In genomic region chr13:45516757-45517156, GRCh38 we compare ENCODE assay signal across 26 cellular contexts.
"Had no signal": no experiment of that assay in that cellular context is flagged by ENCODE, and none has a peak within 500 bp of the region (broad histone marks: within the 10 kb centered on the region; RNA-seq: fewer than 3 reads in every experiment).

No MANE protein-coding gene starts in this region.

- H3K4me3 Mint-ChIP-seq: activated CD4-positive, alpha-beta memory T cell treated with anti-CD3 and anti-CD28 coated beads for 36 hours; activated CD4-positive, alpha-beta T cell treated with anti-CD3 and anti-CD28 coated beads, Interleukin-2, amount 10 ng/mL, durations not matched to agents 7 days and 5 days; activated T-helper 1 cell treated with anti-CD3 and anti-CD28 coated beads, Interleukin-12 subunit alpha, Interleukin-12 subunit beta, Interleukin-2, Interleukin-4 antibody, amounts not matched to agents 30 ng/mL and 10 ng/mL and 1 ng/mL, durations not matched to agents 14 hours and 24 hours and 36 hours; brain; WTC11 had no signal

- H3K27ac Mint-ChIP-seq: activated CD4-positive, alpha-beta T cell treated with anti-CD3 and anti-CD28 coated beads, Interleukin-2, amount 10 ng/mL, durations not matched to agents 7 days and 5 days; activated T-helper 1 cell treated with anti-CD3 and anti-CD28 coated beads, Interleukin-12 subunit alpha, Interleukin-12 subunit beta, Interleukin-2, Interleukin-4 antibody, amounts not matched to agents 30 ng/mL and 10 ng/mL and 1 ng/mL, durations not matched to agents 14 hours and 24 hours and 36 hours; brain; WTC11 had no signal

- ATAC-seq: K562, SK-N-SH treated with all-trans-retinoic acid at 6 μM for 48 hours, WTC11 had no signal

- H3K27me3 Mint-ChIP-seq: activated CD4-positive, alpha-beta memory T cell treated with anti-CD3 and anti-CD28 coated beads for 36 hours; activated CD4-positive, alpha-beta T cell treated with anti-CD3 and anti-CD28 coated beads, Interleukin-2, amount 10 ng/mL, durations not matched to agents 7 days and 5 days; brain had no signal

- H3K27me3 ChIP-seq: cardiac muscle cell, Peyer's patch, SJCRH30 had no signal

- H3K9me3 ChIP-seq: Peyer's patch, SJCRH30 had no signal

- FAIRE-seq: astrocyte, K562 had no signal

- H3K9me3 Mint-ChIP-seq: activated CD4-positive, alpha-beta memory T cell treated with anti-CD3 and anti-CD28 coated beads for 36 hours; activated CD4-positive, alpha-beta T cell treated with anti-CD3 and anti-CD28 coated beads, Interleukin-2, amount 10 ng/mL, durations not matched to agents 7 days and 5 days; activated T-helper 1 cell treated with anti-CD3 and anti-CD28 coated beads, Interleukin-12 subunit alpha, Interleukin-12 subunit beta, Interleukin-2, Interleukin-4 antibody, amounts not matched to agents 30 ng/mL and 10 ng/mL and 1 ng/mL, durations not matched to agents 14 hours and 24 hours and 36 hours; brain; WTC11 had no signal

- DNase-seq: activated CD4-positive, alpha-beta memory T cell treated with anti-CD3 and anti-CD28 coated beads for 36 hours; activated CD4-positive, alpha-beta T cell treated with anti-CD3 and anti-CD28 coated beads, Interleukin-2, amount 10 ng/mL, durations not matched to agents 7 days and 5 days; activated CD8-positive, alpha-beta memory T cell treated with anti-CD3 and anti-CD28 coated beads, Interleukin-2, amount 50 U/mL, for 4 hours; activated effector memory CD4-positive, alpha-beta T cell treated with anti-CD3 and anti-CD28 coated beads, Interleukin-2, amount 50 U/mL, for 16 hours; activated naive CD4-positive, alpha-beta T cell treated with Interleukin-2 at 50 U/mL for 16 hours; amygdala; Karpas-422; NCI-H1105 treated with DMSO at 0.1 percent for 48 hours; NCI-H1436 treated with DMSO at 0.1 percent for 48 hours; NCI-H187; NCI-H2081; NCI-H510A treated with DMSO at 0.1 percent for 48 hours; NCI-H69; NK-92 treated with Interleukin-12 subunit alpha and Interleukin-12 subunit beta, amount 100 ng/mL, for 24 hours; Peyer's patch; Right ventricle myocardium superior; SJCRH30; SW 1271 had no signal

- H3K4me3 ChIP-seq: cardiac muscle cell, K562, Peyer's patch, SJCRH30 had no signal

- H3K4me1 ChIP-seq: Peyer's patch, SJCRH30 had no signal

- H3K27ac ChIP-seq: cardiac muscle cell, Peyer's patch, RWPE1, SJCRH30 had no signal

- H3K4me1 Mint-ChIP-seq: WTC11 had no signal
